ENCODE assay signal across 18 cellular contexts in genomic region chr17:32287804-32288511, GRCh38. TPM values are rescaled to one million over a fixed set of nuclear protein-coding genes. Genes with fewer than 3 reads are reported as not detected.
DNase-seq lines count a peak whose midpoint lies in the region; ATAC-seq and TF ChIP-seq lines count a peak whose summit lies in the region.
"Had no signal": no experiment of that assay in that cellular context is flagged by ENCODE, and none has a peak within 500 bp of the region (broad histone marks: within the 10 kb centered on the region; RNA-seq: fewer than 3 reads in every experiment).

No MANE protein-coding gene starts in this region.

- H3K27me3 ChIP-seq in SK-N-SH (ENCODE audit: insufficient read depth) (no peaks in the 10 kb centered on the region), HL-60 (ENCODE audit: insufficient read depth, poor library complexity, severe bottlenecking) (peaks cover 3% of the 10 kb centered on the region), dorsolateral prefrontal cortex (no peaks in the 10 kb centered on the region), neuronal stem cell (ENCODE audit: control insufficient read depth in 3 of 3, insufficient read depth in 3 of 3, low read depth in 1 of 3, low read length in 3 of 3) (no peaks in the 10 kb centered on the region)
- H3K27me3 ChIP-seq: SJSA1 had no signal

- no peak overlapping the region for H3K14ac ChIP-seq in neuronal stem cell (ENCODE audit: low read length)

- DNase-seq in SK-N-SH (no peak), HL-60 (ENCODE audit: low read depth in 1 of 2, low spot score in 1 of 2) (no peak), dorsolateral prefrontal cortex (no peak), neuronal stem cell (ENCODE audit: low spot score) (no peak), NCI-H2081 treated with DMSO at 0.1 percent for 48 hours (lab: John Stamatoyannopoulos, UW) (no peak), NCI-H446 treated with DMSO at 0.1 percent for 48 hours (lab: John Stamatoyannopoulos, UW) (no peak)
- DNase-seq: C1 segment of cervical spinal cord, DMS 273 treated with DMSO at 0.1 percent for 48 hours, EL, KBM-7, NCI-H1417, NCI-H1930, NCI-H2171, NCI-H748 treated with DMSO at 0.1 percent for 48 hours, PC-3 had no signal

- POLR2A ChIA-PET in SK-N-SH (lab: Yijun Ruan, JAX): no interaction called here

- peaks cover 0 to 2% of the 10 kb centered on the region in 2 experiments; a peak in 1 of 4 replicates for H3K4me1 ChIP-seq in SK-N-SH (ENCODE audit: control insufficient read depth in 1 of 2, insufficient read depth in 2 of 2, low read depth in 1 of 2, low read length in 1 of 2)
- H3K4me1 ChIP-seq in neuronal stem cell (ENCODE audit: control insufficient read depth in 2 of 2, insufficient read depth in 1 of 2, low read depth in 1 of 2, low read length in 2 of 2): peaks cover 12 to 15% of the 10 kb centered on the region in 2 donors
- H3K4me1 ChIP-seq: SJSA1 had no signal

- H3K4me3 ChIP-seq in SK-N-SH (ENCODE audit: low read depth in 2 of 2, low read length in 1 of 2) (no peak overlapping the region), HL-60 (replicated peaks; ENCODE audit: insufficient read depth, low read length) (no peak overlapping the region), dorsolateral prefrontal cortex (no peak overlapping the region), neuronal stem cell (ENCODE audit: low read length in 2 of 2) (no peak overlapping the region)
- H3K4me3 ChIP-seq: SJSA1 had no signal

- no peak overlapping the region for H2BK120ac ChIP-seq in neuronal stem cell (ENCODE audit: low read depth, low read length)

- CTCF ChIA-PET in SK-N-SH (lab: Yijun Ruan, JAX): interaction anchor here (1.2 to 3.5 kb wide), 3 partner anchors 26 to 84 kb away, joined by 3 to 13 read pairs (median 3); no protein-coding TSS in a partner anchor

- H3K4ac ChIP-seq in neuronal stem cell (ENCODE audit: low read length): no peak overlapping the region

- H3K79me1 ChIP-seq in neuronal stem cell (ENCODE audit: low read depth, low read length): no peaks in the 10 kb centered on the region

- no peak overlapping the region for H2BK12ac ChIP-seq in neuronal stem cell (ENCODE audit: low read length)

- no peak overlapping the region for H3K23ac ChIP-seq in neuronal stem cell (ENCODE audit: low read depth, low read length, poor library complexity)

- TF ChIP-seq CTCF in SK-N-SH (IDR thresholded peaks at IDR 0.05) (no peak), HL-60 (IDR thresholded peaks at IDR 0.05; ENCODE audit: insufficient read depth, low read length) (no peak), dorsolateral prefrontal cortex (IDR thresholded peaks at IDR 0.05 in 54 of 56, conservative IDR thresholded peaks at IDR 0.05 in 2 of 56; ENCODE audit: low read depth in 1 of 56, partially characterized antibody in 56 of 56) (no peak)

- H3K9ac ChIP-seq in SK-N-SH (no peak overlapping the region), neuronal stem cell (ENCODE audit: low read depth, low read length, poor library complexity) (no peak overlapping the region)

- intact Hi-C loops in dorsolateral prefrontal cortex (cut with DNase I): no loop called here

- no peak for TF ChIP-seq EP300 in SK-N-SH (IDR thresholded peaks at IDR 0.05; ENCODE audit: borderline replicate concordance in 1 of 2, low read depth in 1 of 2, low read length in 1 of 2)

- H2AFZ ChIP-seq in SK-N-SH (ENCODE audit: low read depth) (no peak overlapping the region), neuronal stem cell (ENCODE audit: low read length) (no peak overlapping the region)

- no peak overlapping the region for H4K91ac ChIP-seq in neuronal stem cell (ENCODE audit: low read depth, low read length, poor library complexity)

- H3K4me2 ChIP-seq in SK-N-SH (no peak overlapping the region), neuronal stem cell (ENCODE audit: insufficient read depth, low read length, poor library complexity, severe bottlenecking) (no peak overlapping the region)

- H3K9me2 ChIP-seq in SK-N-SH: no peaks in the 10 kb centered on the region

- H2AK5ac ChIP-seq in neuronal stem cell (ENCODE audit: low read depth, low read length): peak overlapping the region; percentile 9

- no peak overlapping the region for H4K8ac ChIP-seq in neuronal stem cell (ENCODE audit: low read depth, low read length)

- H3K36me3 ChIP-seq in SK-N-SH (replicated peaks in 1 of 2; ENCODE audit: control insufficient read depth in 1 of 2, insufficient read depth in 2 of 2, low read length in 1 of 2) (no peaks in the 10 kb centered on the region), neuronal stem cell (replicated peaks in 1 of 2; ENCODE audit: control insufficient read depth in 2 of 2, insufficient read depth in 2 of 2, low read length in 2 of 2) (no peaks in the 10 kb centered on the region)
- H3K36me3 ChIP-seq: SJSA1 had no signal

- no peaks in the 10 kb centered on the region for H3K79me2 ChIP-seq in SK-N-SH (ENCODE audit: insufficient read depth)

- no peak overlapping the region for H3K18ac ChIP-seq in neuronal stem cell (ENCODE audit: low read length)

- peaks cover 4% of the 10 kb centered on the region for H3F3A ChIP-seq in SK-N-SH (replicated peaks; ENCODE audit: insufficient read depth)

- H4K20me1 ChIP-seq in SK-N-SH (ENCODE audit: insufficient read depth): no peaks in the 10 kb centered on the region

- H2BK15ac ChIP-seq in neuronal stem cell (ENCODE audit: low read length): no peak overlapping the region

- H2BK5ac ChIP-seq in neuronal stem cell (ENCODE audit: low read length): no peak overlapping the region

- WGBS in SK-N-SH (ENCODE audit: low lambda C conversion rate): 91% methylated on average over 5 of the region's 10 CpGs
- no CpG with 5 or more reads among the region's 10 CpGs for WGBS in neuronal stem cell (ENCODE audit: extremely low coverage in 2 of 2, insufficient read length in 2 of 2, insufficient replicate concordance in 1 of 2), 2 donors

- H3K9me3 ChIP-seq in SK-N-SH (no peaks in the 10 kb centered on the region), neuronal stem cell (replicated peaks in 1 of 2; ENCODE audit: control insufficient read depth in 2 of 2, insufficient read depth in 1 of 2, low read depth in 1 of 2, low read length in 2 of 2) (no peaks in the 10 kb centered on the region)
- H3K9me3 ChIP-seq: SJSA1 had no signal

- ATAC-seq in SK-N-SH treated with all-trans-retinoic acid at 6 μM for 48 hours (peak; percentile 29; the same call in 1 of the 3 replicates), esophagus mucosa (no peak)
- ATAC-seq: PC-3 had no signal

- TF ChIP-seq RAD21 in SK-N-SH (IDR thresholded peaks at IDR 0.05; ENCODE audit: low read length): no peak

- no peak overlapping the region for H3K27ac ChIP-seq in SK-N-SH (ENCODE audit: low read depth in 2 of 2, low read length in 1 of 2)
- H3K27ac ChIP-seq in HL-60 (replicated peaks): peak overlapping the region; percentile 68
- peak overlapping the region in 39 of 59 donors; percentile 19 to 98 (median 90) for H3K27ac ChIP-seq in dorsolateral prefrontal cortex
- H3K27ac ChIP-seq in neuronal stem cell (replicated peaks; ENCODE audit: low read length): no peak overlapping the region
- H3K27ac ChIP-seq: SJSA1 had no signal

TF ChIP-seq in SK-N-SH treated with all-trans-retinoic acid at 6 μM for 48 hours, 23 proteins besides CTCF, POLR2A, EP300 and RAD21 (continues in another document):
- TF ChIP-seq BACH2 (CRISPR knock-in tag; IDR thresholded peaks at IDR 0.05; ENCODE audit: borderline replicate concordance) (no peak), ZFP3 (CRISPR knock-in tag; IDR thresholded peaks at IDR 0.05) (no peak), ISL1 (CRISPR knock-in tag; IDR thresholded peaks at IDR 0.05) (no peak), CSDC2 (CRISPR knock-in tag; IDR thresholded peaks at IDR 0.05) (no peak), TOX (CRISPR knock-in tag; IDR thresholded peaks at IDR 0.05; ENCODE audit: borderline replicate concordance) (no peak)

TF ChIP-seq in SK-N-SH, 30 proteins besides CTCF, POLR2A, EP300 and RAD21 (continues in another document):
- TF ChIP-seq FOXM1 (IDR thresholded peaks at IDR 0.05; ENCODE audit: low read depth) (no peak), MAX (IDR thresholded peaks at IDR 0.05; ENCODE audit: low read depth) (no peak), NRF1 (IDR thresholded peaks at IDR 0.05; ENCODE audit: low read depth, low read length) (no peak), YY1 (IDR thresholded peaks at IDR 0.05; ENCODE audit: low read depth) (no peak), RFX5 (IDR thresholded peaks at IDR 0.05; ENCODE audit: low read length) (no peak), GATA2 (CRISPR knock-in tag; IDR thresholded peaks at IDR 0.05) (no peak), MXI1 (IDR thresholded peaks at IDR 0.05; ENCODE audit: low read depth, low read length) (no peak), GABPA (IDR thresholded peaks at IDR 0.05; ENCODE audit: low read depth) (no peak), FOXJ3 (CRISPR knock-in tag; IDR thresholded peaks at IDR 0.05) (no peak), RCOR1 (IDR thresholded peaks at IDR 0.05; ENCODE audit: low read length) (no peak)
- TF ChIP-seq, protein P1, sequence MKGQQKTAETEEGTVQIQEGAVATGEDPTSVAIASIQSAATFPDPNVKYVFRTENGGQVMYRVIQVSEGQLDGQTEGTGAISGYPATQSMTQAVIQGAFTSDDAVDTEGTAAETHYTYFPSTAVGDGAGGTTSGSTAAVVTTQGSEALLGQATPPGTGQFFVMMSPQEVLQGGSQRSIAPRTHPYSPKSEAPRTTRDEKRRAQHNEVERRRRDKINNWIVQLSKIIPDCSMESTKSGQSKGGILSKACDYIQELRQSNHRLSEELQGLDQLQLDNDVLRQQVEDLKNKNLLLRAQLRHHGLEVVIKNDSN (IDR thresholded peaks at IDR 0.05; ENCODE audit: borderline replicate concordance, low read depth): no peak

RNA-seq across cellular contexts. Expression of gene RHBDL3, which starts 22.3 kb away (rescaled TPM):
- 0.39 and 0.72 TPM in 2 replicates for polyA plus RNA-seq in SK-N-SH (2012; rRNA removed)
- 0.31 and 0.63 TPM in 2 replicates for polyA plus RNA-seq in SK-N-SH (2012; cell fraction: cytosol; rRNA removed)
- polyA plus RNA-seq in SK-N-SH (2012; cell fraction: nucleus; rRNA removed): 0.66 and 0.99 TPM in 2 replicates
- 10 to 100 TPM; 23.1 to 78.5 (median 45.3) TPM for total RNA-seq in dorsolateral prefrontal cortex
- 0.82 TPM for polyA plus RNA-seq in neuronal stem cell (2013, experiment 1 of 2)
- polyA plus RNA-seq in neuronal stem cell (2013, experiment 2 of 2): 0.83 TPM
- 0.08 TPM for total RNA-seq in esophagus mucosa
- total RNA-seq: PC-3 had no signal

RNA-seq across cellular contexts. Expression of gene C17orf75, which starts 54.0 kb away (rescaled TPM):
- 14.2 and 19.4 TPM in 2 replicates for polyA plus RNA-seq in SK-N-SH (2012; rRNA removed)
- 16.3 and 18.9 TPM in 2 replicates for polyA plus RNA-seq in SK-N-SH (2012; cell fraction: cytosol; rRNA removed)
- polyA plus RNA-seq in SK-N-SH (2012; cell fraction: nucleus; rRNA removed): 28.3 and 44.4 TPM in 2 replicates
- total RNA-seq in dorsolateral prefrontal cortex: 10 to 100 TPM; 13.8 to 48.9 (median 32.4) TPM
- 47.7 TPM for polyA plus RNA-seq in neuronal stem cell (2013, experiment 1 of 2)
- polyA plus RNA-seq in neuronal stem cell (2013, experiment 2 of 2): 47.1 TPM
- 11.6 TPM for total RNA-seq in esophagus mucosa

Comparison
In these comparisons a context has a peak if more than half of its experiments do, and no peak if none do; other contexts are left out.
1. H3K27ac ChIP-seq: peak in HL-60 (single experiment) and dorsolateral prefrontal cortex (39 of 59); none in SK-N-SH (0 of 2) and neuronal stem cell (single experiment).
2. RNA of gene RHBDL3, which starts 22.3 kb away (total RNA-seq): 23.1 to 78.5 TPM in dorsolateral prefrontal cortex; 0.08 TPM in esophagus mucosa (single experiment); every median in the first group is over 10 times any median in the second.